In the genomic region with DNA sequence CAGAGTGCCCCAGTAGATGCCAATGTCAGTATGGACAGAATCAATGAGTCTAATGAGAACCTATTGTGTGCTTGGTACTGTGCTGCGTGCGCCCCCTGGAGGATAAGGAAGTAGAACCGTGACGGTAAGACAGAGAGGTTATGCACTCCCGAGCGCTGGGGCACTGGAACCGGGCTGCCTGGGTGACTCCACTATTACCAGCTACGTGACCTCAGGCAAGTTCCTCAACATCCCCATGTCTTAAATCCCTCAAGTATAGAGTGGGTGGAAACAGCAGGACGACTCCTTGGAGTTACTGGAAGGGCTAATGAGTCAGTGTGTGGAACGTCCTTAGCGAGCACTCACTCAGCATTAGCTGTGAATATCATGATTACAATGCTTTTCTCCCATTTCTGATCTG, we compare ENCODE assay signal across 9 cellular contexts. TPM values are rescaled to one million over a fixed set of nuclear protein-coding genes. Genes with fewer than 3 reads are reported as not detected.
DNase-seq lines count a peak whose midpoint lies in the region; ATAC-seq, FAIRE-seq and TF ChIP-seq lines count a peak whose summit lies in the region.
"Had no signal": no experiment of that assay in that cellular context is flagged by ENCODE, and none has a peak within 500 bp of the region (broad histone marks: within the 10 kb centered on the region; RNA-seq: fewer than 3 reads in every experiment).

No MANE protein-coding gene starts in this region.

- no peaks in the 10 kb centered on the region for H4K20me1 ChIP-seq in endothelial cell of umbilical vein (replicated peaks; ENCODE audit: control insufficient read depth, extremely low read depth, insufficient read depth, low read length)

- no peaks in the 10 kb centered on the region for H3K9me3 ChIP-seq in CD4-positive, alpha-beta T cell (ENCODE audit: control insufficient read depth, low read length)
- H3K9me3 ChIP-seq in endothelial cell of umbilical vein (replicated peaks; ENCODE audit: control insufficient read depth, insufficient read depth, low read length) (no peaks in the 10 kb centered on the region), trophoblast cell (ENCODE audit: insufficient read depth, low read depth, low read length) (no peaks in the 10 kb centered on the region)

- dilution Hi-C loops in endothelial cell of umbilical vein (cut with MboI; ENCODE audit: extremely low pct_ligation_motif_present, low sequenced_read_pairs) = no loop called here

- POLR2A ChIA-PET in CD4-positive, alpha-beta T cell (lab: Charles Lee) = no interaction called here
- POLR2A ChIA-PET in endothelial cell of umbilical vein (lab: Charles Lee) = no interaction called here

- H3K27me3 Mint-ChIP-seq in CD4-positive, alpha-beta T cell = peaks cover 16% of the 10 kb centered on the region

- H3K36me3 ChIP-seq in endothelial cell of umbilical vein (ENCODE audit: control insufficient read depth in 2 of 2, extremely low read depth in 1 of 2, insufficient read depth in 2 of 2, low read length in 2 of 2) = no peaks in the 10 kb centered on the region
- no peaks in the 10 kb centered on the region for H3K36me3 ChIP-seq in trophoblast cell (ENCODE audit: control insufficient read depth in 1 of 2, insufficient read depth in 2 of 2, low read length in 2 of 2)

- no peak overlapping the region for H4K8ac ChIP-seq in trophoblast cell (ENCODE audit: low read depth, low read length)

- no peak overlapping the region for H2BK5ac ChIP-seq in trophoblast cell (ENCODE audit: low read depth, low read length, poor library complexity)

- no peaks in the 10 kb centered on the region for H3K27me3 ChIP-seq in CD4-positive, alpha-beta T cell (ENCODE audit: control insufficient read depth, insufficient read depth, low read length)
- H3K27me3 ChIP-seq in endothelial cell of umbilical vein (ENCODE audit: control insufficient read depth in 2 of 2, insufficient read depth in 2 of 2, low read length in 2 of 2) (peaks cover 0 to 2% of the 10 kb centered on the region in 2 experiments), trophoblast cell (ENCODE audit: insufficient read depth, low read length) (no peaks in the 10 kb centered on the region)

- H3K79me2 ChIP-seq in endothelial cell of umbilical vein (ENCODE audit: control insufficient read depth, insufficient read depth, low read length) = no peaks in the 10 kb centered on the region
- no peaks in the 10 kb centered on the region for H3K79me2 ChIP-seq in trophoblast cell (ENCODE audit: control insufficient read depth, insufficient read depth, low read length, poor library complexity)

- TF ChIP-seq POLR2A in endothelial cell of umbilical vein (IDR thresholded peaks at IDR 0.05; ENCODE audit: low read depth, low read length) = no peak

- intact Hi-C loops in CD4-positive, alpha-beta T cell (cut with DNase I, micrococcal nuclease) = loop anchor here in 1 of 2 experiments (1.0 kb wide), 1 partner anchor 69 kb away; no protein-coding TSS in a partner anchor
- intact Hi-C loops in endothelial cell of umbilical vein (cut with micrococcal nuclease) = loop anchor here (1.0 kb wide), 1 partner anchor 130 kb away; no protein-coding TSS in a partner anchor

- H4K91ac ChIP-seq in trophoblast cell (ENCODE audit: low read depth, low read length) = no peak overlapping the region

- no peaks in the 10 kb centered on the region for H3K9me3 Mint-ChIP-seq in CD4-positive, alpha-beta T cell

- H2BK120ac ChIP-seq in trophoblast cell (ENCODE audit: insufficient read depth, low read length, poor library complexity) = no peak overlapping the region

- no peak overlapping the region for H3K14ac ChIP-seq in trophoblast cell (ENCODE audit: low read length)

- H3K27ac ChIP-seq in CD4-positive, alpha-beta T cell (ENCODE audit: low read depth, low read length) = no peak overlapping the region
- H3K27ac ChIP-seq in endothelial cell of umbilical vein (ENCODE audit: insufficient read depth, low read depth, low read length) = no peak overlapping the region
- H3K27ac ChIP-seq in trophoblast cell (ENCODE audit: low read depth, low read length) = no peak overlapping the region

- no peak overlapping the region for H2AK5ac ChIP-seq in trophoblast cell (ENCODE audit: low read length)

- no peak overlapping the region for H3K4me2 ChIP-seq in endothelial cell of umbilical vein (ENCODE audit: insufficient read depth, low read length)
- no peak overlapping the region for H3K4me2 ChIP-seq in trophoblast cell (ENCODE audit: low read length)

- peak; percentile 84 for ATAC-seq in CD4-positive, alpha-beta T cell (ENCODE audit: poor library complexity)
- ATAC-seq in GM19463 (IDR thresholded peaks at IDR 0.05; ENCODE audit: unreplicated experiment) = peak; percentile 82

- no peak overlapping the region for H3K27ac Mint-ChIP-seq in CD4-positive, alpha-beta T cell

- H3K79me1 ChIP-seq in trophoblast cell (ENCODE audit: low read length) = no peaks in the 10 kb centered on the region

- H2BK12ac ChIP-seq in trophoblast cell (ENCODE audit: low read length) = no peak overlapping the region

- CTCF ChIA-PET in CD4-positive, alpha-beta T cell (lab: Charles Lee) = interaction anchor here (1.6 kb wide), 1 partner anchor 23 kb away, joined by 3 read pairs; no protein-coding TSS in a partner anchor
- CTCF ChIA-PET in endothelial cell of umbilical vein (lab: Charles Lee) = interaction anchor here (1.0 to 1.7 kb wide), 2 partner anchors 14 to 69 kb away, joined by 3 read pairs; no protein-coding TSS in a partner anchor

- H2AFZ ChIP-seq in endothelial cell of umbilical vein (ENCODE audit: low read depth, low read length) (no peak overlapping the region), trophoblast cell (ENCODE audit: insufficient read depth, low read length, poor library complexity) (no peak overlapping the region)

- peak; percentile 24 to 51 (median 29) for DNase-seq in CD4-positive, alpha-beta T cell
- peak; percentile 30 for DNase-seq in MV-4-11 (lab: John Stamatoyannopoulos, UW)
- DNase-seq in activated CD4-positive, alpha-beta T cell treated with anti-CD3 and anti-CD28 coated beads, Interleukin-2, amount 50 U/mL, for 1 hour = peak; percentile 45
- peak; percentile 14 for DNase-seq in endothelial cell of umbilical vein (ENCODE audit: low read depth, low spot score)
- DNase-seq in trophoblast cell = peak; percentile 59 to 70
- no peak for DNase-seq in NCI-H2107 treated with DMSO at 0.1 percent for 48 hours (lab: John Stamatoyannopoulos, UW; ENCODE audit: unreplicated experiment)
- no peak for DNase-seq in ACHN

- no peak overlapping the region for H3K23ac ChIP-seq in trophoblast cell (ENCODE audit: low read length)

- H3K4me3 ChIP-seq in endothelial cell of umbilical vein (replicated peaks in 1 of 3; ENCODE audit: insufficient read depth in 1 of 3, low read depth in 1 of 3, low read length in 3 of 3) = no peak overlapping the region
- no peak overlapping the region for H3K4me3 ChIP-seq in trophoblast cell (ENCODE audit: low read depth, low read length)

- peak; percentile 58 for TF ChIP-seq CTCF in CD4-positive, alpha-beta T cell (IDR thresholded peaks at IDR 0.05)
- peak; percentile 55 to 65 for TF ChIP-seq CTCF in endothelial cell of umbilical vein (IDR thresholded peaks at IDR 0.05; ENCODE audit: extremely low read depth in 1 of 2, insufficient read depth in 1 of 2, low read depth in 1 of 2, low read length in 2 of 2)

- H3K9ac ChIP-seq in endothelial cell of umbilical vein (replicated peaks; ENCODE audit: extremely low read depth, insufficient read depth, low read length) (no peak overlapping the region), trophoblast cell (ENCODE audit: low read length) (no peak overlapping the region)

- H4K12ac ChIP-seq in trophoblast cell (ENCODE audit: low read depth, low read length) = no peak overlapping the region

- no peaks in the 10 kb centered on the region for H3K9me1 ChIP-seq in endothelial cell of umbilical vein (replicated peaks; ENCODE audit: control insufficient read depth, extremely low read depth, insufficient read depth, low read length)

- H3K4me1 Mint-ChIP-seq in CD4-positive, alpha-beta T cell (ENCODE audit: low read depth) = no peaks in the 10 kb centered on the region

- H3K18ac ChIP-seq in trophoblast cell (ENCODE audit: low read length) = no peak overlapping the region

- WGBS in trophoblast cell (ENCODE audit: extremely low coverage, insufficient coverage, insufficient read length) = no CpG with 5 or more reads among the region's 11 CpGs

- no TSS peak for BruUV-seq in endothelial cell of umbilical vein (replicated peaks; lab: Mats Ljungman, UMichigan)

- in situ Hi-C loops in ACHN (cut with HindIII; ENCODE audit: low pct_ligation_motif_present, low pct_unique_long_range_greater_than_20kb, low sequenced_read_pairs) = no loop called here

- no peak for FAIRE-seq in endothelial cell of umbilical vein (lab: Jason Lieb, UNC)

- no peaks in the 10 kb centered on the region for H3K36me3 Mint-ChIP-seq in CD4-positive, alpha-beta T cell (ENCODE audit: low read depth)

- H3K4ac ChIP-seq in trophoblast cell (ENCODE audit: low read depth, low read length) = no peak overlapping the region

- H3K4me3 Mint-ChIP-seq in CD4-positive, alpha-beta T cell = no peak overlapping the region

- no peaks in the 10 kb centered on the region for H3K4me1 ChIP-seq in endothelial cell of umbilical vein (ENCODE audit: control insufficient read depth, extremely low read depth, insufficient read depth, low read length)
- no peaks in the 10 kb centered on the region for H3K4me1 ChIP-seq in trophoblast cell (ENCODE audit: control insufficient read depth in 1 of 2, insufficient read depth in 2 of 2, low read length in 2 of 2)

RNA-seq across cellular contexts. Expression of a gene that starts 16.2 kb away (rescaled TPM):
- total RNA-seq in CD4-positive, alpha-beta T cell = not detected
- not detected in 2 replicates for total RNA-seq in endothelial cell of umbilical vein
- polyA plus RNA-seq in endothelial cell of umbilical vein = not detected in 2 replicates
- polyA plus RNA-seq in endothelial cell of umbilical vein (2011; cell fraction: cytosol; rRNA removed) = not detected in 2 replicates
- not detected in 2 replicates for polyA plus RNA-seq in endothelial cell of umbilical vein (2011; cell fraction: nucleus; rRNA removed)
- polyA plus RNA-seq in endothelial cell of umbilical vein (2012) = not detected in 2 replicates
- not detected in 2 replicates for polyA minus RNA-seq in endothelial cell of umbilical vein
- polyA minus RNA-seq in endothelial cell of umbilical vein (2011; cell fraction: cytosol; rRNA and poly(A)+ RNA removed) = not detected
- polyA minus RNA-seq in endothelial cell of umbilical vein (2011; cell fraction: nucleus; rRNA and poly(A)+ RNA removed) = not detected in 2 replicates
- 0.12 TPM in 2 replicates for polyA plus RNA-seq in trophoblast cell (2013)
- total RNA-seq: renal cortical epithelial cell had no signal

RNA-seq across cellular contexts. Expression of a gene that starts 34.5 kb away (rescaled TPM):
- total RNA-seq in CD4-positive, alpha-beta T cell = not detected
- not detected in 2 replicates for total RNA-seq in endothelial cell of umbilical vein
- polyA plus RNA-seq in endothelial cell of umbilical vein = not detected in 2 replicates
- not detected in 2 replicates for polyA plus RNA-seq in endothelial cell of umbilical vein (2011; cell fraction: cytosol; rRNA removed)
- polyA plus RNA-seq in endothelial cell of umbilical vein (2011; cell fraction: nucleus; rRNA removed) = not detected in 2 replicates
- polyA plus RNA-seq in endothelial cell of umbilical vein (2012) = not detected in 2 replicates
- polyA minus RNA-seq in endothelial cell of umbilical vein = 0.34 TPM in 1 of 2 replicates, not detected in the other
- not detected for polyA minus RNA-seq in endothelial cell of umbilical vein (2011; cell fraction: cytosol; rRNA and poly(A)+ RNA removed)
- polyA minus RNA-seq in endothelial cell of umbilical vein (2011; cell fraction: nucleus; rRNA and poly(A)+ RNA removed) = not detected in 2 replicates
- polyA plus RNA-seq in trophoblast cell (2013) = 0.04 and 0.06 TPM in 2 replicates
- total RNA-seq: renal cortical epithelial cell had no signal

RNA-seq across cellular contexts. Expression of a gene that starts 53.3 kb away (rescaled TPM):
- 1 to 10 TPM; 4.6 to 6.4 TPM for total RNA-seq in CD4-positive, alpha-beta T cell
- 2.3 and 2.6 TPM in 2 replicates for total RNA-seq in endothelial cell of umbilical vein
- 0.64 and 0.98 TPM in 2 replicates for polyA plus RNA-seq in endothelial cell of umbilical vein
- polyA plus RNA-seq in endothelial cell of umbilical vein (2011; cell fraction: cytosol; rRNA removed) = 0.35 and 0.62 TPM in 2 replicates
- 2.6 and 2.8 TPM in 2 replicates for polyA plus RNA-seq in endothelial cell of umbilical vein (2011; cell fraction: nucleus; rRNA removed)
- 0.72 and 0.95 TPM in 2 replicates for polyA plus RNA-seq in endothelial cell of umbilical vein (2012)
- 3.1 and 3.5 TPM in 2 replicates for polyA minus RNA-seq in endothelial cell of umbilical vein
- 0.41 TPM for polyA minus RNA-seq in endothelial cell of umbilical vein (2011; cell fraction: cytosol; rRNA and poly(A)+ RNA removed)
- polyA minus RNA-seq in endothelial cell of umbilical vein (2011; cell fraction: nucleus; rRNA and poly(A)+ RNA removed) = 8.0 and 8.3 TPM in 2 replicates
- 1.3 and 1.5 TPM in 2 replicates for polyA plus RNA-seq in trophoblast cell (2013)

Comparison
In these comparisons a context has a peak if more than half of its experiments do, and no peak if none do; other contexts are left out.
1. DNase-seq: peak in CD4-positive, alpha-beta T cell (10 of 10), MV-4-11 (single experiment), activated CD4-positive, alpha-beta T cell treated with anti-CD3 and anti-CD28 coated beads, Interleukin-2, amount 50 U/mL, for 1 hour (single experiment), endothelial cell of umbilical vein (single experiment) and trophoblast cell (2 of 2); none in NCI-H2107 treated with DMSO at 0.1 percent for 48 hours (single experiment) and ACHN (single experiment).